In the genomic region with DNA sequence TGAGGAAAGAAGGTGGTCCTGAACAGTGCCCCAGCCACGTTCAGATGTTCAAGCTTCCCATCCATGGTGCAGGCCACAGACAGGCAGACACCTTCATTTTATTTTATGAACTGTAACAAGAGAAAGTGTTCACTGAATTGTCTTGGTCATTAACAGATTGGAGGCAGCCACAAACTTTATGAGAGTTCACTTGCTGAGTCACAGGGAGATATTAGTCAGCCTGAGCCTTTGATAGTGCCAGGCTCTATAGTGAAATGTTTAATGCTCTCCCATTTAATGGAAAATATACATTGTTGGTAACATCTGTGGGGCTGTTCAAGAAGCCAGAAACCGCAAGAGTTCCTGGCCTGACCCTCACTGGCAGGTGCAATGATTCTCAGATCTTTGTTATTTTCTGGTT, we compare ENCODE assay signal across 16 cellular contexts.
"Had no signal": no experiment of that assay in that cellular context is flagged by ENCODE, and none has a peak within 500 bp of the region (broad histone marks: within the 10 kb centered on the region; RNA-seq: fewer than 3 reads in every experiment).

No MANE protein-coding gene starts in this region.

- DNase-seq: activated CD4-positive, alpha-beta T cell treated with anti-CD3 and anti-CD28 coated beads for 1 hour; activated effector memory CD4-positive, alpha-beta T cell treated with Interleukin-2 at 50 U/mL for 16 hours; activated T-cell treated with anti-CD3 and anti-CD28 coated beads for 4 hours; brain microvascular endothelial cell; foreskin keratinocyte; immature natural killer cell; left cardiac atrium; naive thymus-derived CD4-positive, alpha-beta T cell; retina had no signal

- H3K4me3 Mint-ChIP-seq: activated naive CD8-positive, alpha-beta T cell; immature natural killer cell; naive thymus-derived CD4-positive, alpha-beta T cell; T-helper 2 cell treated with Interferon-gamma antibody and Interleukin-4, amounts not matched to agents 5 μg/mL and 100 μg/mL, for 36 hours had no signal

- H3K27ac ChIP-seq: brain microvascular endothelial cell, esophagus muscularis mucosa, foreskin keratinocyte, neutrophil, skin epidermis, tibial nerve had no signal

- H3K27me3 ChIP-seq: brain microvascular endothelial cell, foreskin keratinocyte, neutrophil, tibial nerve had no signal

- H3K4me3 ChIP-seq: esophagus muscularis mucosa, lung, skin epidermis, tibial nerve had no signal

- ATAC-seq: foreskin keratinocyte; naive thymus-derived CD4-positive, alpha-beta T cell had no signal

- H3K4me1 ChIP-seq: esophagus muscularis mucosa, foreskin keratinocyte, tibial nerve had no signal

- H3K9me3 Mint-ChIP-seq: T-helper 2 cell treated with Interferon-gamma antibody and Interleukin-4, amounts not matched to agents 5 μg/mL and 100 μg/mL, for 36 hours had no signal

- H3K36me3 ChIP-seq: brain microvascular endothelial cell, esophagus muscularis mucosa, neutrophil, tibial nerve had no signal

- H3K27ac Mint-ChIP-seq: activated naive CD8-positive, alpha-beta T cell; immature natural killer cell; naive thymus-derived CD4-positive, alpha-beta T cell; T-helper 2 cell treated with Interferon-gamma antibody and Interleukin-4, amounts not matched to agents 5 μg/mL and 100 μg/mL, for 36 hours had no signal

- H3K4me1 Mint-ChIP-seq: immature natural killer cell; naive thymus-derived CD4-positive, alpha-beta T cell had no signal

- H3K36me3 Mint-ChIP-seq: activated naive CD8-positive, alpha-beta T cell; immature natural killer cell; naive thymus-derived CD4-positive, alpha-beta T cell had no signal
